9 cellular contexts compared by ENCODE assay signal in the genomic region with DNA sequence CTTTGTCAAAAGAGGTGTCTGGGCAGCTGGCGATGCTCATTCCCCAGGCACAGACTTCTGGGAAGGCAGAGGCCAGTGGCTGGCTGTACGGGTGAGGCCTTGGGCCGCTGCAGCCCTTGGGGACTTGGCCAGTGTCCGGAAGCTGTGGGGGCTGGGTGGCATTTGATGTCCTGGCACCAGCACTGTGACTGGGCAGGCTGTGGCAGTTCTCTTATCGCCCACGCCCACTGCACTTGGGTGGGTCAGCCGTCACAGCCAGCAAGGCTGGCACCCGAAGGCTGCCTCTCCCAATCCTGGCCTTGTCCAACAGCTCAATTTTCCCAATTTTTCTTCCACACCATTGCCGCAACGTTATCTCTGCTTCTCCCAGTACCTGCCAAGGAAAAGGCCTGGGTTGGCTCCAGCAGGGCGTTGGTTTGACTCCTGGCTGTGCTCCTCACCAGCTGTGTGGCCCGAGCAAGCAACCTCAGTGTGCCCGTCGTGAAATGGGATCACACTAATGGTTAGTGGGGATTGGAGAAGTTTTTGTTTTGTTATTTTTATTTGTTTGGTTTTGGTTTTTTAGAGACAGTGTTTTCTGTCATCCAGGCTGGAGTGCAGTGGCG. TPM values are rescaled to one million over a fixed set of nuclear protein-coding genes. Genes with fewer than 3 reads are reported as not detected.
DNase-seq lines count a peak whose midpoint lies in the region; ATAC-seq and TF ChIP-seq lines count a peak whose summit lies in the region.
"Had no signal": no experiment of that assay in that cellular context is flagged by ENCODE, and none has a peak within 500 bp of the region (broad histone marks: within the 10 kb centered on the region; RNA-seq: fewer than 3 reads in every experiment).

No MANE protein-coding gene starts in this region.

- DNase-seq in AG08396 (ENCODE audit: low spot score) (peak; percentile 40), ascending aorta (ENCODE audit: low spot score in 2 of 2) (peak; percentile 24 to 92), right cardiac atrium (peak; percentile 85 to 94 (median 93)), pons (ENCODE audit: low spot score) (peak; percentile 63), KG1 (lab: John Stamatoyannopoulos, UW) (no peak), NCI-H1105 (lab: John Stamatoyannopoulos, UW) (no peak)
- no peak for DNase-seq in activated naive CD4-positive, alpha-beta T cell (lab: John Stamatoyannopoulos, UW)

- H3K4me1 ChIP-seq in ascending aorta (peaks cover 17 to 32% of the 10 kb centered on the region in 2 donors), right cardiac atrium (ENCODE audit: control insufficient read depth, insufficient read depth, low read length) (peaks cover 17% of the 10 kb centered on the region)

- no peak for TF ChIP-seq CTCF in ascending aorta (IDR thresholded peaks at IDR 0.05)

- H3K9me3 ChIP-seq in ascending aorta (no peaks in the 10 kb centered on the region), right cardiac atrium (ENCODE audit: control insufficient read depth, low read length) (no peaks in the 10 kb centered on the region)

- WGBS in right cardiac atrium, result 30% methylated on average over 15 of the region's 15 CpGs

- no peaks in the 10 kb centered on the region for H3K36me3 ChIP-seq in ascending aorta

- H3K27me3 ChIP-seq in ascending aorta (no peaks in the 10 kb centered on the region), right cardiac atrium (ENCODE audit: control insufficient read depth, insufficient read depth) (no peaks in the 10 kb centered on the region)

- intact Hi-C loops in ascending aorta (cut with DNase I), result no loop called here
- intact Hi-C loops in right cardiac atrium (cut with DNase I), result no loop called here

- ATAC-seq in right cardiac atrium, result peak; percentile 93 to 97
- ATAC-seq in HG03175 (IDR thresholded peaks at IDR 0.05; ENCODE audit: unreplicated experiment), result no peak

- peak overlapping the region; percentile 66 to 73 for H3K27ac ChIP-seq in ascending aorta
- H3K27ac ChIP-seq in right cardiac atrium (ENCODE audit: low read length), result peak overlapping the region; percentile 93
- H3K27ac ChIP-seq: VCaP had no signal

- H3K4me3 ChIP-seq in ascending aorta, result peak overlapping the region in 1 of 2 donors; percentile 11
- H3K4me3 ChIP-seq in right cardiac atrium (ENCODE audit: low read length), result no peak overlapping the region

RNA-seq across cellular contexts. Expression of gene SLC44A2, which starts 12.7 kb away (rescaled TPM):
- total RNA-seq in ascending aorta (354 TPM), right cardiac atrium (100 to 1,000 TPM; 105 to 145 (median 110) TPM)
- 70.1 TPM for polyA plus RNA-seq in right cardiac atrium

RNA-seq across cellular contexts. Expression of gene AP1M2, which starts 25.5 kb away (rescaled TPM):
- total RNA-seq in ascending aorta (not detected), right cardiac atrium (not detected)
- polyA plus RNA-seq in right cardiac atrium, result 0.09 TPM

RNA-seq across cellular contexts. Expression of gene ILF3, which starts 41.5 kb away (rescaled TPM):
- 168 TPM for total RNA-seq in ascending aorta
- 100 to 1,000 TPM; 119 to 161 (median 141) TPM for total RNA-seq in right cardiac atrium
- polyA plus RNA-seq in right cardiac atrium, result 74.2 TPM

RNA-seq across cellular contexts. Expression of gene CDKN2D, which starts 43.8 kb away (rescaled TPM):
- total RNA-seq in ascending aorta (20.3 TPM), right cardiac atrium (1 to 10 TPM; 6.1 to 7.6 (median 7.0) TPM)
- polyA plus RNA-seq in right cardiac atrium, result 9.4 TPM

RNA-seq across cellular contexts. Expression of gene KRI1, which starts 46.8 kb away (rescaled TPM):
- total RNA-seq in ascending aorta (21.9 TPM), right cardiac atrium (10 to 100 TPM; 10.5 to 13.0 (median 12.1) TPM)
- polyA plus RNA-seq in right cardiac atrium, result 9.3 TPM

Comparison
In these comparisons a context has a peak if more than half of its experiments do, and no peak if none do; other contexts are left out.
1. DNase-seq: peak in AG08396 (single experiment), ascending aorta (2 of 2), right cardiac atrium (3 of 3) and pons (single experiment); none in KG1 (single experiment), NCI-H1105 (single experiment) and activated naive CD4-positive, alpha-beta T cell (0 of 4).